27 cellular contexts compared by ENCODE assay signal in the genomic region with DNA sequence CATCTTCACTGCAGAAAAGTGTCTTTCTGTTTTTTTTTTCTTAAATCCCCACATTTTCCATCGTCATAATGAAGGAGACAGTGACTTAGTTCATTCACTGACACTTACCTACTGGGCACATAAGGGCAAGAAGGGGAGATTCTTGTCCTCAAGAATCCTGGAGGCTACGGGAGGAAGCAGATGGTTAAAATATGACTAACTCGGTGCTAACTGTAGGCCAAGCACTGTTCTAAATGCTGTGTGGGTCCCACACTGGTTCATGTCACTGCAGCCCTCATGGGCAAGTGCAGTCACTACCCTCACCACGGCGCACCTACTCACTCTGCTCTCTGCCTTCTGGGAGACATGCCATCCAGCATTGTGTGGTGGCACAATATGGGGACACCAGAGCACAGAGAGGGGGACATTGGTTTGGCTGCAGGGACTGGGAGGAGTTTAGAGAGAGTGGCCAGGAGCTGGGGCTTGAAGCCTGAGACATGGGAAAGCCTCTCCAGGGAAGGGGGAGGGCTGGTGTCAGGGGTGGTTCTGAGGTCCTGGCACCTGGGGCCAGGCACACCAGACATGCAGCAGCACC.
"Had no signal": no experiment of that assay in that cellular context is flagged by ENCODE, and none has a peak within 500 bp of the region (broad histone marks: within the 10 kb centered on the region; RNA-seq: fewer than 3 reads in every experiment).

No MANE protein-coding gene starts in this region.

- DNase-seq: heart left ventricle; hypothalamus; immature natural killer cell; left ventricle myocardium inferior; mesendoderm; mucosa of descending colon; naive thymus-derived CD4-positive, alpha-beta T cell; occipital lobe; ovary; right cardiac atrium; sigmoid colon; small intestine; stimulated activated CD4-positive, alpha-beta T cell treated with anti-CD3 and anti-CD28 coated beads, Interleukin-4, amount 100 ng/mL, for 24 hours; stimulated activated naive CD4-positive, alpha-beta T cell; tibial artery had no signal

- H3K27me3 ChIP-seq: neutrophil, ovary, vagina had no signal

- ATAC-seq: heart left ventricle; mucosa of descending colon; naive thymus-derived CD4-positive, alpha-beta T cell; right cardiac atrium; stimulated activated effector memory CD8-positive, alpha-beta T cell treated with anti-CD3 and anti-CD28 coated beads, Interleukin-12 subunit alpha, Interleukin-12 subunit beta, amount 100 ng/mL, for 72 hours had no signal

- H3K4me1 Mint-ChIP-seq: immature natural killer cell; naive thymus-derived CD4-positive, alpha-beta T cell; stimulated activated effector memory CD8-positive, alpha-beta T cell treated with anti-CD3 and anti-CD28 coated beads, Interleukin-12 subunit alpha, Interleukin-12 subunit beta, amount 100 ng/mL, for 72 hours had no signal

- H3K36me3 Mint-ChIP-seq: immature natural killer cell; mesothelial cell of epicardium; naive thymus-derived CD4-positive, alpha-beta T cell; natural killer cell treated with Interleukin-12 subunit alpha and Interleukin-12 subunit beta and Interleukin-15 and Interleukin-18, amount 100 ng/mL, for 72 hours; stimulated activated effector memory CD8-positive, alpha-beta T cell treated with anti-CD3 and anti-CD28 coated beads, Interleukin-12 subunit alpha, Interleukin-12 subunit beta, amount 100 ng/mL, for 72 hours; type B pancreatic cell had no signal

- H3K4me3 Mint-ChIP-seq: immature natural killer cell; mesothelial cell of epicardium; naive thymus-derived CD4-positive, alpha-beta T cell; natural killer cell treated with Interleukin-12 subunit alpha and Interleukin-12 subunit beta and Interleukin-15 and Interleukin-18, amount 100 ng/mL, for 72 hours; stimulated activated effector memory CD8-positive, alpha-beta T cell treated with anti-CD3 and anti-CD28 coated beads, Interleukin-12 subunit alpha, Interleukin-12 subunit beta, amount 100 ng/mL, for 72 hours; stimulated activated naive CD8-positive, alpha-beta T cell treated with anti-CD3 and anti-CD28 coated beads, Interleukin-15, Interleukin-2, amounts not matched to agents 100 ng/mL and 50 ng/mL, for 24 hours; type B pancreatic cell had no signal

- H3K27ac ChIP-seq: heart left ventricle, left ventricle myocardium inferior, neutrophil, ovary, sigmoid colon, spleen, suprapubic skin, thoracic aorta, tibial artery, vagina had no signal

- H3K36me3 ChIP-seq: heart left ventricle, left ventricle myocardium inferior, neutrophil, ovary, sigmoid colon, spleen, suprapubic skin, thoracic aorta, tibial artery, vagina had no signal

- H3K9me3 ChIP-seq: heart left ventricle, left ventricle myocardium inferior, mucosa of descending colon, neutrophil, ovary, sigmoid colon, spleen, suprapubic skin, thoracic aorta, tibial artery, vagina had no signal

- H3K9me3 Mint-ChIP-seq: mesothelial cell of epicardium; natural killer cell treated with Interleukin-12 subunit alpha and Interleukin-12 subunit beta and Interleukin-15 and Interleukin-18, amount 100 ng/mL, for 72 hours; stimulated activated effector memory CD8-positive, alpha-beta T cell treated with anti-CD3 and anti-CD28 coated beads, Interleukin-12 subunit alpha, Interleukin-12 subunit beta, amount 100 ng/mL, for 72 hours; stimulated activated naive CD8-positive, alpha-beta T cell treated with anti-CD3 and anti-CD28 coated beads, Interleukin-15, Interleukin-2, amounts not matched to agents 100 ng/mL and 50 ng/mL, for 24 hours had no signal

- H3K4me3 ChIP-seq: heart left ventricle, left ventricle myocardium inferior, lung, mucosa of descending colon, ovary, sigmoid colon, spleen, suprapubic skin, thoracic aorta, tibial artery, vagina had no signal

- H3K27ac Mint-ChIP-seq: immature natural killer cell; mesothelial cell of epicardium; naive thymus-derived CD4-positive, alpha-beta T cell; natural killer cell treated with Interleukin-12 subunit alpha and Interleukin-12 subunit beta and Interleukin-15 and Interleukin-18, amount 100 ng/mL, for 72 hours; progenitor cell of endocrine pancreas; stimulated activated effector memory CD8-positive, alpha-beta T cell treated with anti-CD3 and anti-CD28 coated beads, Interleukin-12 subunit alpha, Interleukin-12 subunit beta, amount 100 ng/mL, for 72 hours; stimulated activated naive CD8-positive, alpha-beta T cell treated with anti-CD3 and anti-CD28 coated beads, Interleukin-15, Interleukin-2, amounts not matched to agents 100 ng/mL and 50 ng/mL, for 24 hours; type B pancreatic cell had no signal

- H3K4me1 ChIP-seq: heart left ventricle, left ventricle myocardium inferior, sigmoid colon, spleen, tibial artery, vagina had no signal

- H3K27me3 Mint-ChIP-seq: natural killer cell treated with Interleukin-12 subunit alpha and Interleukin-12 subunit beta and Interleukin-15 and Interleukin-18, amount 100 ng/mL, for 72 hours; stimulated activated naive CD8-positive, alpha-beta T cell treated with anti-CD3 and anti-CD28 coated beads, Interleukin-15, Interleukin-2, amounts not matched to agents 100 ng/mL and 50 ng/mL, for 24 hours had no signal
